ENCODE assay signal across 23 cellular contexts in the genomic region with DNA sequence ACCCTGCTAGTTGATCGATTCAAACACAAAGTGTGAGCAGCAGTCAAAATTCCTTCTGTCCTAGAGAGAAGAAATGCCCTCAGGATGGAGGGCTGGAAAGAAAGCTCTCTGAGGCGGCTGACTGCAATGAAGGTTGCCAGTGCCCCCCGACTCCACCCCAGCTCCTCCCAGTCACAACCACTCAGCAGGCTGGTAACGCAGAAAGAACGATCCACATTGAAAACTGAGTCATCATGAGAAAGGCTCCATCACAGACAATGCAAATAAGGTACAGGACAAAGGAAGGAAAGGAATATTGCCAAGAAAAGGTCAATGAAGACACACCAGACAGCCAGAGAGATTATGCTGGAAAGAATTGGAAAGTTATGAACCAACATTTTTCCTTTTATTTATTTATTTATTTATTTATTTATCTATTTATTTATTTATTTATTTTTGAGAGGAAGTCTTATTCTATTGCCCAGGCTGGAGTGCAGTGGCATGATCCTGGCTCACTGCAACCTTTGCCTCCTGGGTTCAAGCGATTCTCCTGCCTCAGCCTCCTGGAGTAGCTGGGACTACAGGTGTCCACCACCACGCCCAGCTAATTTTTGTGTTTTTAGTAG. TPM values are rescaled to one million over a fixed set of nuclear protein-coding genes. Genes with fewer than 3 reads are reported as not detected.
A peak's percentile ranks its signal among the peaks of the same experiment; 100 is the strongest.
DNase-seq lines count a peak whose midpoint lies in the region; ATAC-seq and TF ChIP-seq lines count a peak whose summit lies in the region.
"Had no signal": no experiment of that assay in that cellular context is flagged by ENCODE, and none has a peak within 500 bp of the region (broad histone marks: within the 10 kb centered on the region; RNA-seq: fewer than 3 reads in every experiment).

No MANE protein-coding gene starts in this region.

- H3K27ac Mint-ChIP-seq in osteocyte (ENCODE audit: unreplicated experiment): peak overlapping the region; percentile 67
- H3K27ac Mint-ChIP-seq: activated B cell treated with CpG ODN at 0.5 μM for 24 hours; activated CD8-positive, alpha-beta T cell treated with anti-CD3 and anti-CD28 coated beads, Interleukin-2, amount 10 ng/mL, durations not matched to agents 7 days and 5 days; activated naive CD4-positive, alpha-beta T cell treated with anti-CD3 and anti-CD28 coated beads, Interleukin-2, amount 10 ng/mL, durations not matched to agents 7 days and 5 days had no signal

- H3K4me3 ChIP-seq in left lung: no peak overlapping the region
- H3K4me3 ChIP-seq: colonic mucosa, SJSA1 had no signal

- H3K4me1 Mint-ChIP-seq in osteocyte (ENCODE audit: unreplicated experiment): peaks cover 35% of the 10 kb centered on the region
- H3K4me1 Mint-ChIP-seq: activated naive CD4-positive, alpha-beta T cell treated with anti-CD3 and anti-CD28 coated beads, Interleukin-2, amount 10 ng/mL, durations not matched to agents 7 days and 5 days had no signal

- no peaks in the 10 kb centered on the region for H3K9me3 ChIP-seq in left lung
- H3K9me3 ChIP-seq: colonic mucosa, SJSA1 had no signal

- H3K4me1 ChIP-seq in left lung: peaks cover 0 to 11% of the 10 kb centered on the region in 2 donors

- no peaks in the 10 kb centered on the region for H3K27me3 ChIP-seq in left lung
- H3K27me3 ChIP-seq: colonic mucosa, SJSA1 had no signal

- ATAC-seq in HG03354 (IDR thresholded peaks at IDR 0.05; ENCODE audit: poor library complexity, severe bottlenecking, unreplicated experiment): no peak
- ATAC-seq in left lung: no peak
- ATAC-seq: activated CD8-positive, alpha-beta T cell treated with anti-CD3 and anti-CD28 coated beads, Interleukin-2, amount 10 ng/mL, durations not matched to agents 7 days and 5 days; activated T-cell treated with anti-CD3 and anti-CD28 coated beads, Interleukin-2, amount 50 U/mL, for 4 hours; HCT116 had no signal

- TF ChIP-seq CTCF in osteocyte (IDR thresholded peaks at IDR 0.05) (no peak), left lung (IDR thresholded peaks at IDR 0.05) (no peak)

- intact Hi-C loops in left lung (cut with DNase I): no loop called here

- H3K36me3 Mint-ChIP-seq in osteocyte (ENCODE audit: unreplicated experiment): no peaks in the 10 kb centered on the region
- H3K36me3 Mint-ChIP-seq: activated naive CD4-positive, alpha-beta T cell treated with anti-CD3 and anti-CD28 coated beads, Interleukin-2, amount 10 ng/mL, durations not matched to agents 7 days and 5 days had no signal

- peak; percentile 47 for DNase-seq in ELF-1 (ENCODE audit: low read depth, low spot score)
- peak; percentile 56 for DNase-seq in RPMI7951 (ENCODE audit: low read depth)
- DNase-seq in dermis blood vessel endothelial cell: peak; percentile 77
- DNase-seq in osteocyte (ENCODE audit: extremely low spot score, unreplicated experiment): no peak
- DNase-seq in SW 1271 (lab: John Stamatoyannopoulos, UW): no peak
- DNase-seq in NCI-H774 (lab: John Stamatoyannopoulos, UW): no peak
- no peak for DNase-seq in left lung
- DNase-seq: activated B cell treated with CpG ODN at 0.5 μM for 24 hours; activated CD8-positive, alpha-beta T cell treated with anti-CD3 and anti-CD28 coated beads, Interleukin-2, amount 10 ng/mL, durations not matched to agents 7 days and 5 days; activated naive CD4-positive, alpha-beta T cell treated with anti-CD3 and anti-CD28 coated beads, Interleukin-2, amount 10 ng/mL, durations not matched to agents 7 days and 5 days; activated T-cell treated with anti-CD3 and anti-CD28 coated beads, Interleukin-2, amount 50 U/mL, for 4 hours; anterior cingulate cortex; CD4-positive, alpha-beta memory T cell; colonic mucosa; left colon; NCI-H1048; NCI-H2029 treated with DMSO at 0.1 percent for 48 hours; NCI-H524 treated with DMSO at 0.1 percent for 48 hours; retina had no signal

- H3K4me3 Mint-ChIP-seq in osteocyte (ENCODE audit: unreplicated experiment): no peak overlapping the region
- H3K4me3 Mint-ChIP-seq: activated B cell treated with CpG ODN at 0.5 μM for 24 hours; activated CD8-positive, alpha-beta T cell treated with anti-CD3 and anti-CD28 coated beads, Interleukin-2, amount 10 ng/mL, durations not matched to agents 7 days and 5 days; activated naive CD4-positive, alpha-beta T cell treated with anti-CD3 and anti-CD28 coated beads, Interleukin-2, amount 10 ng/mL, durations not matched to agents 7 days and 5 days; activated T-cell treated with anti-CD3 and anti-CD28 coated beads, Interleukin-2, amount 50 U/mL, for 4 hours; CD4-positive, alpha-beta memory T cell had no signal

- no peaks in the 10 kb centered on the region for H3K27me3 Mint-ChIP-seq in osteocyte (ENCODE audit: unreplicated experiment)
- H3K27me3 Mint-ChIP-seq: activated B cell treated with CpG ODN at 0.5 μM for 24 hours; CD4-positive, alpha-beta memory T cell had no signal

- no peaks in the 10 kb centered on the region for H3K36me3 ChIP-seq in left lung
- H3K36me3 ChIP-seq: colonic mucosa, SJSA1 had no signal

- H3K9me3 Mint-ChIP-seq in osteocyte (ENCODE audit: unreplicated experiment): no peaks in the 10 kb centered on the region
- H3K9me3 Mint-ChIP-seq: activated B cell treated with CpG ODN at 0.5 μM for 24 hours; activated naive CD4-positive, alpha-beta T cell treated with anti-CD3 and anti-CD28 coated beads, Interleukin-2, amount 10 ng/mL, durations not matched to agents 7 days and 5 days; activated T-cell treated with anti-CD3 and anti-CD28 coated beads, Interleukin-2, amount 50 U/mL, for 4 hours had no signal

- no peak overlapping the region for H3K27ac ChIP-seq in left lung
- H3K27ac ChIP-seq: colonic mucosa, KMS-11, SJSA1 had no signal

RNA-seq across cellular contexts. Expression of a gene that starts 17.4 kb away (rescaled TPM):
- total RNA-seq in RPMI7951 (2014; rRNA removed; shearing (Covaris generic)): 56.0 and 56.8 TPM in 2 replicates
- 76.7 and 79.0 TPM in 2 replicates for total RNA-seq in dermis blood vessel endothelial cell
- total RNA-seq in osteocyte: 130 and 139 TPM in 2 replicates
- 10 to 100 TPM; 40.2 to 54.5 TPM for total RNA-seq in left lung

Comparison
In these comparisons a context has a peak if more than half of its experiments do, and no peak if none do; other contexts are left out.
1. DNase-seq: peak in ELF-1 (single experiment), RPMI7951 (single experiment) and dermis blood vessel endothelial cell (single experiment); none in osteocyte (single experiment), SW 1271 (0 of 2), NCI-H774 (single experiment) and left lung (0 of 2).